In genomic region chr11:36345084-36345511, GRCh38 we compare ENCODE assay signal across 1 cellular context.
TF ChIP-seq lines count a peak whose summit lies in the region.

No MANE protein-coding gene starts in this region.

TF ChIP-seq in K562, 482 proteins besides CTCF, POLR2A, EP300 and RAD21:
- no peak for TF ChIP-seq ZFP91 (CRISPR knock-in tag; IDR thresholded peaks at IDR 0.05)
- no peak for TF ChIP-seq RFX5 (IDR thresholded peaks at IDR 0.05; ENCODE audit: low read depth, low read length)
- TF ChIP-seq, protein P1, sequence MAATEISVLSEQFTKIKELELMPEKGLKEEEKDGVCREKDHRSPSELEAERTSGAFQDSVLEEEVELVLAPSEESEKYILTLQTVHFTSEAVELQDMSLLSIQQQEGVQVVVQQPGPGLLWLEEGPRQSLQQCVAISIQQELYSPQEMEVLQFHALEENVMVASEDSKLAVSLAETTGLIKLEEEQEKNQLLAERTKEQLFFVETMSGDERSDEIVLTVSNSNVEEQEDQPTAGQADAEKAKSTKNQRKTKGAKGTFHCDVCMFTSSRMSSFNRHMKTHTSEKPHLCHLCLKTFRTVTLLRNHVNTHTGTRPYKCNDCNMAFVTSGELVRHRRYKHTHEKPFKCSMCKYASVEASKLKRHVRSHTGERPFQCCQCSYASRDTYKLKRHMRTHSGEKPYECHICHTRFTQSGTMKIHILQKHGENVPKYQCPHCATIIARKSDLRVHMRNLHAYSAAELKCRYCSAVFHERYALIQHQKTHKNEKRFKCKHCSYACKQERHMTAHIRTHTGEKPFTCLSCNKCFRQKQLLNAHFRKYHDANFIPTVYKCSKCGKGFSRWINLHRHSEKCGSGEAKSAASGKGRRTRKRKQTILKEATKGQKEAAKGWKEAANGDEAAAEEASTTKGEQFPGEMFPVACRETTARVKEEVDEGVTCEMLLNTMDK (IDR thresholded peaks at IDR 0.05; ENCODE audit: borderline replicate concordance, insufficient read depth, low read depth, low read length, poor library complexity, severe bottlenecking), result no peak
- peak; percentile 49 for TF ChIP-seq BHLHE40 (IDR thresholded peaks at IDR 0.05; ENCODE audit: low read length)
TF ChIP-seq in K562: peak in this region for 1.
